Comparison of ENCODE assay signal across 20 cellular contexts in genomic region chr6:56888687-56889086, GRCh38.
"Had no signal": no experiment of that assay in that cellular context is flagged by ENCODE, and none has a peak within 500 bp of the region (broad histone marks: within the 10 kb centered on the region; RNA-seq: fewer than 3 reads in every experiment).

No MANE protein-coding gene starts in this region.

- ATAC-seq: activated naive CD8-positive, alpha-beta T cell treated with anti-CD3 and anti-CD28 coated beads, Interleukin-2, amount 50 U/mL, for 24 hours; lower lobe of right lung had no signal

- DNase-seq: activated CD4-positive, alpha-beta T cell treated with anti-CD3 and anti-CD28 coated beads, Interleukin-2, amount 50 U/mL, for 4 hours; activated CD4-positive, CD25-positive, alpha-beta regulatory T cell treated with anti-CD3 and anti-CD28 coated beads, Interleukin-2, amount 50 U/mL, for 72 hours; activated naive CD8-positive, alpha-beta T cell treated with anti-CD3 and anti-CD28 coated beads, Interleukin-2, amount 50 U/mL, for 24 hours; anterior cingulate cortex; caudate nucleus; endodermal cell; erythroblast; foreskin melanocyte; glutamatergic neuron; hippocampal formation; lower lobe of right lung; nucleus accumbens; stimulated activated CD4-positive, alpha-beta T cell treated with anti-CD3 and anti-CD28 coated beads, Interleukin-2, amount 100 ng/mL, for 24 hours; stimulated activated naive CD4-positive, alpha-beta T cell treated with Interleukin-2 at 50 U/mL for 16 hours; substantia nigra; T1000; tibial artery had no signal

- H3K36me3 ChIP-seq: lower lobe of right lung, tibial artery had no signal

- H3K4me3 ChIP-seq: lower lobe of right lung, tibial artery had no signal

- FAIRE-seq: islet of Langerhans, urothelium cell line had no signal

- H3K27ac ChIP-seq: lower lobe of right lung, tibial artery, VCaP had no signal

- H3K4me1 ChIP-seq: lower lobe of right lung had no signal

- H3K27me3 ChIP-seq: tibial artery had no signal

- H3K9me3 ChIP-seq: lower lobe of right lung, tibial artery had no signal
